Comparison of ENCODE assay signal across 11 cellular contexts in genomic region chr12:57868870-57869609, GRCh38. TPM values are rescaled to one million over a fixed set of nuclear protein-coding genes. Genes with fewer than 3 reads are reported as not detected.
A peak's percentile ranks its signal among the peaks of the same experiment; 100 is the strongest.
DNase-seq lines count a peak whose midpoint lies in the region; ATAC-seq lines count a peak whose summit lies in the region.
"Had no signal": no experiment of that assay in that cellular context is flagged by ENCODE, and none has a peak within 500 bp of the region (broad histone marks: within the 10 kb centered on the region; RNA-seq: fewer than 3 reads in every experiment).

No MANE protein-coding gene starts in this region.

- H3K4me1 Mint-ChIP-seq in activated T-cell treated with anti-CD3 and anti-CD28 coated beads, Interleukin-2, amount 50 U/mL, for 4 hours (ENCODE audit: low read depth), result peaks cover 3% of the 10 kb centered on the region

- H3K9me3 Mint-ChIP-seq in activated T-cell treated with anti-CD3 and anti-CD28 coated beads, Interleukin-2, amount 50 U/mL, for 4 hours, result no peaks in the 10 kb centered on the region
- H3K9me3 Mint-ChIP-seq: activated CD4-positive, alpha-beta memory T cell treated with anti-CD3 and anti-CD28 coated beads for 36 hours; CD4-positive, alpha-beta memory T cell; memory B cell had no signal

- intact Hi-C loops in posterior cingulate gyrus (cut with DNase I), result no loop called here

- H3K4me3 Mint-ChIP-seq in activated T-cell treated with anti-CD3 and anti-CD28 coated beads, Interleukin-2, amount 50 U/mL, for 4 hours, result no peak overlapping the region
- H3K4me3 Mint-ChIP-seq: activated CD4-positive, alpha-beta memory T cell treated with anti-CD3 and anti-CD28 coated beads for 36 hours; CD4-positive, alpha-beta memory T cell; memory B cell had no signal

- no peak for ATAC-seq in GM19328 (IDR thresholded peaks at IDR 0.05; ENCODE audit: unreplicated experiment)
- ATAC-seq in activated T-cell treated with anti-CD3 and anti-CD28 coated beads, Interleukin-2, amount 50 U/mL, for 4 hours, result no peak

- no peaks in the 10 kb centered on the region for H3K27me3 Mint-ChIP-seq in activated T-cell treated with anti-CD3 and anti-CD28 coated beads, Interleukin-2, amount 50 U/mL, for 4 hours (ENCODE audit: low read depth)
- H3K27me3 Mint-ChIP-seq: activated CD4-positive, alpha-beta memory T cell treated with anti-CD3 and anti-CD28 coated beads for 36 hours had no signal

- H3K36me3 Mint-ChIP-seq in activated T-cell treated with anti-CD3 and anti-CD28 coated beads, Interleukin-2, amount 50 U/mL, for 4 hours (ENCODE audit: insufficient read depth), result no peaks in the 10 kb centered on the region
- H3K36me3 Mint-ChIP-seq: activated CD4-positive, alpha-beta memory T cell treated with anti-CD3 and anti-CD28 coated beads for 36 hours; CD4-positive, alpha-beta memory T cell had no signal

- DNase-seq in COLO668 (lab: John Stamatoyannopoulos, UW; ENCODE audit: unreplicated experiment), result peak; percentile 13
- DNase-seq in NCI-H524 (lab: John Stamatoyannopoulos, UW), result peak; percentile 83 to 94
- peak; percentile 54 for DNase-seq in globus pallidus (ENCODE audit: low spot score)
- DNase-seq in posterior cingulate gyrus, result peak in 9 of 10 donors; percentile 66 to 95 (median 76)
- DNase-seq in DMS53 treated with DMSO at 0.1 percent for 48 hours (lab: John Stamatoyannopoulos, UW; ENCODE audit: unreplicated experiment), result no peak
- DNase-seq in activated T-cell treated with anti-CD3 and anti-CD28 coated beads, Interleukin-2, amount 50 U/mL, for 4 hours, result no peak
- no peak for DNase-seq in HT-29 (ENCODE audit: low spot score)
- DNase-seq: activated CD4-positive, alpha-beta memory T cell treated with anti-CD3 and anti-CD28 coated beads for 36 hours; CD4-positive, alpha-beta memory T cell had no signal

RNA-seq across cellular contexts. Expression of gene CTDSP2, which starts 22.5 kb away (rescaled TPM):
- total RNA-seq in activated T-cell treated with anti-CD3 and anti-CD28 coated beads, Interleukin-2, amount 50 U/mL, for 4 hours, result 10 to 100 TPM; 30.9 to 41.7 (median 35.3) TPM
- 38.5 and 40.7 TPM in 2 replicates for total RNA-seq in HT-29 (2014; rRNA removed; shearing (Covaris generic))

RNA-seq across cellular contexts. Expression of gene AVIL, which starts 50.5 kb away (rescaled TPM):
- total RNA-seq in activated T-cell treated with anti-CD3 and anti-CD28 coated beads, Interleukin-2, amount 50 U/mL, for 4 hours, result under 1 TPM; 0.16 to 0.86 (median 0.24) TPM
- total RNA-seq in HT-29 (2014; rRNA removed; shearing (Covaris generic)), result 0.73 and 1.5 TPM in 2 replicates

Comparison
In these comparisons a context has a peak if more than half of its experiments do, and no peak if none do; other contexts are left out.
1. DNase-seq: peak in COLO668 (single experiment), NCI-H524 (2 of 2), globus pallidus (single experiment) and posterior cingulate gyrus (9 of 10); none in DMS53 treated with DMSO at 0.1 percent for 48 hours (single experiment), activated T-cell treated with anti-CD3 and anti-CD28 coated beads, Interleukin-2, amount 50 U/mL, for 4 hours (single experiment) and HT-29 (single experiment).